In the genomic region with DNA sequence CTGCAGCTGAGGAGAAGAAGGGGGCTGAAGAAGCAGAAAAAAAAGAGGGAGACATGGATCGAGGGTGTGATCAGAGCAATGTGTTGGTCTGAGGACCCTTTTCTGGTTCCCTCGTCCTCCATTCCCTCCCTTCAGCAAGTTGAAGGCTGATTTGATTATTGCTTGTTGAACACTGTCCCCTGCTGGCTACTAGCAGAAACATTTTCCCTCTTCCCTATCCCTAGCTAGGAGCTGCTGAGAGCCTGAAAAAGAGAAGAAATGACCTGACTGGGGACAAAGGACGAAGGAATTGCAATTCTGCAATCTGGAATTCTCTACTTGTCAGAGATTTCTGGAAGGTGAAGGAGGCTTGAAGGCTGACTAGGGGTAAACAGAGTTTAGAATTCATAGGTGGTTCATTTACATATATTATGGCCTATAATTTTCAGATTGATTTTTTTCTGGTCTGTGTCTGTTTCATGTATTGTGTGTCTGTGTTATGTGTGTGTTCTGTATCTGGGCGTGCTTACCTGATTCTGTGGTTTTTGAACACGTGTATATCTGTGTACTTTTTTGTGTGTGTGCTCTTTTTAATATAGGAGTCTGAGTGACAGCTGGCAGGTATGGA, we compare ENCODE assay signal across 9 cellular contexts. TPM values are rescaled to one million over a fixed set of nuclear protein-coding genes. Genes with fewer than 3 reads are reported as not detected.
A peak's percentile ranks its signal among the peaks of the same experiment; 100 is the strongest.
DNase-seq lines count a peak whose midpoint lies in the region; ATAC-seq and TF ChIP-seq lines count a peak whose summit lies in the region.
"Had no signal": no experiment of that assay in that cellular context is flagged by ENCODE, and none has a peak within 500 bp of the region (broad histone marks: within the 10 kb centered on the region; RNA-seq: fewer than 3 reads in every experiment).

No MANE protein-coding gene starts in this region.

- DNase-seq in activated CD4-positive, alpha-beta T cell treated with anti-CD3 and anti-CD28 coated beads for 36 hours = peak; percentile 48
- no peak for DNase-seq in activated CD4-positive, alpha-beta T cell treated with anti-CD3 and anti-CD28 coated beads, Interleukin-2, amount 50 U/mL, for 4 hours
- DNase-seq in NCI-H2171 (lab: John Stamatoyannopoulos, UW) (peak; percentile 51), WTC11 (ENCODE audit: low spot score) (no peak), fibroblast of villous mesenchyme (ENCODE audit: low read depth) (peak; percentile 76)

- peak; percentile 89 for ATAC-seq in activated CD4-positive, alpha-beta T cell treated with anti-CD3 and anti-CD28 coated beads for 36 hours
- ATAC-seq in HG02678 (IDR thresholded peaks at IDR 0.05; ENCODE audit: unreplicated experiment) (peak; percentile 56), WTC11 (peak; percentile 71), HG02884 (IDR thresholded peaks at IDR 0.05; ENCODE audit: unreplicated experiment) (no peak)

- H3K27ac Mint-ChIP-seq in activated CD4-positive, alpha-beta T cell treated with anti-CD3 and anti-CD28 coated beads for 36 hours = no peak overlapping the region
- no peak overlapping the region for H3K27ac Mint-ChIP-seq in WTC11
- H3K27ac Mint-ChIP-seq in nephron = peak overlapping the region in 1 of 3 experiments; percentile 1

- H3K4me1 Mint-ChIP-seq in activated CD4-positive, alpha-beta T cell treated with anti-CD3 and anti-CD28 coated beads for 36 hours = peaks cover 13% of the 10 kb centered on the region
- H3K4me1 Mint-ChIP-seq in WTC11 (peaks cover 35% of the 10 kb centered on the region), nephron (peaks cover 23% of the 10 kb centered on the region)

- intact Hi-C loops in activated CD4-positive, alpha-beta T cell treated with anti-CD3 and anti-CD28 coated beads for 36 hours (cut with DNase I, micrococcal nuclease) = loop anchor here (1.0 to 5.0 kb wide), 5 partner anchors 183 to 439 kb away; no protein-coding TSS in a partner anchor

- POLR2A ChIA-PET in activated CD4-positive, alpha-beta T cell treated with anti-CD3 and anti-CD28 coated beads for 36 hours (lab: Charles Lee) = no interaction called here
- POLR2A ChIA-PET in WTC11 (lab: Charles Lee) = interaction anchor here (0.7 to 3.0 kb wide), 5 partner anchors 13 to 26 kb away, joined by 3 to 14 read pairs (median 5); partner anchors contain the start of gene VANGL2

- no peaks in the 10 kb centered on the region for H3K36me3 Mint-ChIP-seq in activated CD4-positive, alpha-beta T cell treated with anti-CD3 and anti-CD28 coated beads for 36 hours (ENCODE audit: low read depth)
- H3K36me3 Mint-ChIP-seq in WTC11 (no peaks in the 10 kb centered on the region), nephron (ENCODE audit: low read depth) (no peaks in the 10 kb centered on the region)
- H3K36me3 Mint-ChIP-seq: CD8-positive, alpha-beta memory T cell had no signal

- no peaks in the 10 kb centered on the region for H3K27me3 Mint-ChIP-seq in activated CD4-positive, alpha-beta T cell treated with anti-CD3 and anti-CD28 coated beads for 36 hours
- H3K27me3 Mint-ChIP-seq in WTC11 (ENCODE audit: low read depth) = no peaks in the 10 kb centered on the region
- peaks cover 14% of the 10 kb centered on the region for H3K27me3 Mint-ChIP-seq in nephron (ENCODE audit: low read depth)

- H3K4me3 ChIP-seq in fibroblast of villous mesenchyme (ENCODE audit: low read depth, low read length) = no peak overlapping the region

- CTCF ChIA-PET in activated CD4-positive, alpha-beta T cell treated with anti-CD3 and anti-CD28 coated beads for 36 hours (lab: Charles Lee) = interaction anchor here (0.6 to 5.0 kb wide), 46 partner anchors 9 to 1381 kb away, joined by 3 to 38 read pairs (median 4); partner anchors contain the start of genes CASQ1, NHLH1 and PEX19
- CTCF ChIA-PET in WTC11 (lab: Charles Lee) = interaction anchor here (0.6 to 8.3 kb wide), 47 partner anchors 13 to 328 kb away, joined by 3 to 199 read pairs (median 5); partner anchors contain the start of genes CASQ1, COPA, DCAF8 and KCNJ10

- no peaks in the 10 kb centered on the region for H3K9me3 Mint-ChIP-seq in activated CD4-positive, alpha-beta T cell treated with anti-CD3 and anti-CD28 coated beads for 36 hours (ENCODE audit: low read depth)
- H3K9me3 Mint-ChIP-seq in WTC11 (no peaks in the 10 kb centered on the region), nephron (no peaks in the 10 kb centered on the region)
- H3K9me3 Mint-ChIP-seq: CD8-positive, alpha-beta memory T cell had no signal

- no peak overlapping the region for H3K4me3 Mint-ChIP-seq in activated CD4-positive, alpha-beta T cell treated with anti-CD3 and anti-CD28 coated beads for 36 hours
- peak overlapping the region; percentile 49 for H3K4me3 Mint-ChIP-seq in WTC11
- H3K4me3 Mint-ChIP-seq in nephron = no peak overlapping the region

- TF ChIP-seq CTCF in WTC11 (IDR thresholded peaks at IDR 0.05) (peak; percentile 61), fibroblast of villous mesenchyme (IDR thresholded peaks at IDR 0.05; ENCODE audit: insufficient read depth, low read depth, low read length) (peak; percentile 98), nephron (IDR thresholded peaks at IDR 0.05; ENCODE audit: unreplicated experiment in 3 of 3) (peak; percentile 79 to 86 (median 83))

TF ChIP-seq in WTC11, 78 proteins besides CTCF, POLR2A, EP300 and RAD21 (continues in another document):
- TF ChIP-seq PRDM15 (CRISPR knock-in tag; IDR thresholded peaks at IDR 0.05) (no peak), MAX (CRISPR knock-in tag; IDR thresholded peaks at IDR 0.05) (no peak), STAT6 (CRISPR knock-in tag; conservative IDR thresholded peaks at IDR 0.05; ENCODE audit: low read depth) (no peak)
- TF ChIP-seq, protein P1, sequence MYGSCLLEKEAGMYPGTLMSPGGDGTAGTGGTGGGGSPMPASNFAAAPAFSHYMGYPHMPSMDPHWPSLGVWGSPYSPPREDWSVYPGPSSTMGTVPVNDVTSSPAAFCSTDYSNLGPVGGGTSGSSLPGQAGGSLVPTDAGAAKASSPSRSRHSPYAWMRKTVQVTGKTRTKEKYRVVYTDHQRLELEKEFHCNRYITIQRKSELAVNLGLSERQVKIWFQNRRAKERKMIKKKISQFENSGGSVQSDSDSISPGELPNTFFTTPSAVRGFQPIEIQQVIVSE (CRISPR knock-in tag; IDR thresholded peaks at IDR 0.05; ENCODE audit: borderline replicate concordance) = no peak

RNA-seq across cellular contexts. Expression of gene NHLH1, which starts 9.8 kb away (rescaled TPM):
- total RNA-seq in activated CD4-positive, alpha-beta T cell treated with anti-CD3 and anti-CD28 coated beads for 36 hours = under 1 TPM; 0.32 to 0.42 TPM
- total RNA-seq in WTC11 (2021) = 0.69 to 0.70 TPM (median 0.69 TPM) in 3 replicates
- under 0.01 TPM in 1 of 2 replicates, not detected in the other for total RNA-seq in fibroblast of villous mesenchyme

RNA-seq across cellular contexts. Expression of gene VANGL2, which starts 23.7 kb away (rescaled TPM):
- total RNA-seq in activated CD4-positive, alpha-beta T cell treated with anti-CD3 and anti-CD28 coated beads for 36 hours = under 1 TPM; 0.09 to 0.12 TPM
- 68.0 to 69.7 TPM (median 68.6 TPM) in 3 replicates for total RNA-seq in WTC11 (2021)
- total RNA-seq in fibroblast of villous mesenchyme = not detected in 2 replicates

RNA-seq across cellular contexts. Expression of gene NCSTN, which starts 33.4 kb away (rescaled TPM):
- 10 to 100 TPM; 47.0 to 51.5 TPM for total RNA-seq in activated CD4-positive, alpha-beta T cell treated with anti-CD3 and anti-CD28 coated beads for 36 hours
- total RNA-seq in WTC11 (2021) (58.2 to 72.7 TPM (median 71.9 TPM) in 3 replicates), fibroblast of villous mesenchyme (109 and 165 TPM in 2 replicates)

RNA-seq across cellular contexts. Expression of gene COPA, which starts 33.6 kb away (rescaled TPM):
- total RNA-seq in activated CD4-positive, alpha-beta T cell treated with anti-CD3 and anti-CD28 coated beads for 36 hours = 100 to 1,000 TPM; 125 to 148 TPM
- total RNA-seq in WTC11 (2021) (115 to 126 TPM (median 119 TPM) in 3 replicates), fibroblast of villous mesenchyme (295 and 322 TPM in 2 replicates)

Comparison
In these comparisons a context has a peak if more than half of its experiments do, and no peak if none do; other contexts are left out.
1. DNase-seq: peak in activated CD4-positive, alpha-beta T cell treated with anti-CD3 and anti-CD28 coated beads for 36 hours (single experiment), NCI-H2171 (single experiment) and fibroblast of villous mesenchyme (single experiment); none in activated CD4-positive, alpha-beta T cell treated with anti-CD3 and anti-CD28 coated beads, Interleukin-2, amount 50 U/mL, for 4 hours (0 of 2) and WTC11 (single experiment).
2. RNA of gene VANGL2, which starts 23.7 kb away (total RNA-seq): 68.0 to 69.7 TPM in WTC11; 0.09 to 0.12 TPM in activated CD4-positive, alpha-beta T cell treated with anti-CD3 and anti-CD28 coated beads for 36 hours and not detected in fibroblast of villous mesenchyme; every median in the first group is over 10 times any median in the second.
3. Peak in every context shown above with its lines, with median percentiles within 50 percentile points of each other: CTCF ChIP-seq.